Comparison of ENCODE assay signal across 8 cellular contexts in the genomic region with DNA sequence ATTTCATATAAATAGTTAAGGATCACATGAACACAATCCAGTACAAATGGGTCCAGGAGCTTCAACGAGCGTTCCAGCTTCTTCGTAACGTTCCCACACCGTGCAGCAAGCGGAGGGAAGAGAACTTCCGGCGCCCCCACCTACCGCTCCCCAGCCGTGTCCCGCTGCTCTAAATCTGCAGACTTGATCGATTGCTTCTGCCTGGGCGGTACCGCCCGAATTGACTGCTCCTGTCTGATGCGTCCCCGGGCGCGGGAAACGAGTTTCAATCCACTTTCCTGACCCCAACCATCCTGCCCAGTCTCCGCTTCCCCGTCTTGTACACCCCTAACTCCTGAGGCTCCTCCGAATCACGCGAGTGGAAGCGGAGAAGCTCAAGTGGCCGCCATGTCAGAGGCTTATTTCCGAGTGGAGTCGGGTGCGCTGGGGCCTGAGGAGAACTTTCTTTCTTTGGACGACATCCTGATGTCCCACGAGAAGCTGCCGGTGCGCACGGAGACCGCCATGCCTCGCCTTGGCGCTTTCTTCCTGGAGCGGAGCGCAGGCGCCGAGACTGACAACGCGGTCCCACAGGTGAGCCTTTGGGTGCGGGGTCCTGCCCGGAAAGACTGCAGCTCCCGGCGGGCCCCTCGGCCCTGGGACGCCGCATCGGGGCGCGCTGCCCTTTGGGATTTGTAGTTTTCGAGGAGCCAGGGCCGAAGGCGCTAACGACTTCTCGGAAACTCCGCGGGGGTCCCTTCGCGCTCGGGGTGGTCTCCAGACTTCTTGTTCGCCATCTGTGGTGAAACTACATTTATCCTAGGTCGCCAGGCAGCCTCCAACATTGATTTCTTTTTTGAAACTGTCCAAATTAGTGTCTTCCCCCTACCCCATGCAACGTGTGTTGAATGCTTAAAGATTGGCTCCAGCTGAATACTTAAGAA. TPM values are rescaled to one million over a fixed set of nuclear protein-coding genes. Genes with fewer than 3 reads are reported as not detected.
DNase-seq lines count a peak whose midpoint lies in the region; FAIRE-seq and TF ChIP-seq lines count a peak whose summit lies in the region.

Gene GINS3, plus strand, starts transcription at position 257 of the 923 bp plus-strand sequence. Its CDS starts 131 bp downstream, at position 388.

- FAIRE-seq in H54 (lab: Jason Lieb, UNC): peak; percentile 45

- 0 to 1% (median 1%) methylated on average over 61 to 67 of the region's 67 CpGs for WGBS in stomach, 5 donors

- peak within 1 kb of the TSS; percentile 96 for H2AFZ ChIP-seq in Loucy (ENCODE audit: low read length)

- H3K27me3 Mint-ChIP-seq in neural crest cell (ENCODE audit: low read depth): peaks cover 36% of the 10 kb centered on the region

- TF ChIP-seq POLR2A in H54 (IDR thresholded peaks at IDR 0.05; ENCODE audit: low read depth, low read length) (peak; percentile 53), stomach (IDR thresholded peaks at IDR 0.05) (no peak)

- H3K36me3 ChIP-seq in Loucy (ENCODE audit: insufficient read depth, low read length) (no peaks in the 10 kb centered on the region), stomach (no peaks in the 10 kb centered on the region)

- no peaks in the 10 kb centered on the region for H3F3A ChIP-seq in Loucy (ENCODE audit: low read depth)

- H4K20me1 ChIP-seq in Loucy (ENCODE audit: insufficient read depth, low read length, poor library complexity, severe bottlenecking): no peaks in the 10 kb centered on the region

- peak within 1 kb of the TSS; percentile 87 for H3K9ac ChIP-seq in Loucy (ENCODE audit: low read depth, low read length, poor library complexity, severe bottlenecking)

- peak within 1 kb of the TSS; percentile 84 to 91 (median 86) for H3K27ac ChIP-seq in stomach

- no peak for TF ChIP-seq CTCF in Loucy (conservative IDR thresholded peaks at IDR 0.05; ENCODE audit: low read length)
- TF ChIP-seq CTCF in neural crest cell (conservative IDR thresholded peaks at IDR 0.05): no peak
- TF ChIP-seq CTCF in stomach (IDR thresholded peaks at IDR 0.05): no peak

- peaks cover 24% of the 10 kb centered on the region for H3K4me1 Mint-ChIP-seq in neural crest cell

- intact Hi-C loops in stomach (cut with DNase I; ENCODE audit: low total_unique reads): no loop called here

- H3K4me3 Mint-ChIP-seq in neural crest cell: peak within 1 kb of the TSS; percentile 99

- H3K4me3 ChIP-seq in Loucy (ENCODE audit: low read length, poor library complexity, severe bottlenecking) (peak within 1 kb of the TSS; percentile 95), stomach (peak within 1 kb of the TSS; percentile 68 to 98 (median 93))

- DNase-seq in EL: peak; percentile 91
- peak; percentile 84 for DNase-seq in H54 (ENCODE audit: insufficient read length, low spot score)
- peak; percentile 85 to 89 for DNase-seq in SHP77 (lab: John Stamatoyannopoulos, UW)
- DNase-seq in activated effector memory CD4-positive, alpha-beta T cell treated with Interleukin-2 at 50 U/mL for 16 hours: peak; percentile 72
- DNase-seq in fibroblast of the conjunctiva (ENCODE audit: low read depth): peak; percentile 73
- DNase-seq in neural crest cell (ENCODE audit: low read depth, low spot score): peak; percentile 78
- peak; percentile 85 for DNase-seq in stomach

- peaks cover 24% of the 10 kb centered on the region for H3K79me2 ChIP-seq in Loucy (ENCODE audit: insufficient read depth, low read length)

- H3K9me2 ChIP-seq in Loucy (replicated peaks; ENCODE audit: low read depth, low read length): no peaks in the 10 kb centered on the region

- H3K9me3 Mint-ChIP-seq in neural crest cell: peaks cover 8% of the 10 kb centered on the region

- H3K27ac Mint-ChIP-seq in neural crest cell (ENCODE audit: unreplicated experiment): peak within 1 kb of the TSS; percentile 99

- peaks cover 22% of the 10 kb centered on the region for H3K36me3 Mint-ChIP-seq in neural crest cell (ENCODE audit: low read depth)

- H3K9me3 ChIP-seq in Loucy (ENCODE audit: insufficient read depth, low read depth, low read length) (no peaks in the 10 kb centered on the region), stomach (no peaks in the 10 kb centered on the region)

- no peak for TF ChIP-seq EP300 in stomach (IDR thresholded peaks at IDR 0.05)

- H3K27me3 ChIP-seq in Loucy (ENCODE audit: insufficient read depth, low read length, poor library complexity, severe bottlenecking) (peaks cover 27% of the 10 kb centered on the region), stomach (peaks cover 0 to 16% (median 0%) of the 10 kb centered on the region in 3 donors)

- H3K4me2 ChIP-seq in Loucy (ENCODE audit: low read depth, low read length, poor library complexity, severe bottlenecking): peak within 1 kb of the TSS; percentile 78

- H3K4me1 ChIP-seq in Loucy (ENCODE audit: insufficient read depth, low read length, poor library complexity, severe bottlenecking) (peaks cover 16% of the 10 kb centered on the region), stomach (peaks cover 5 to 14% (median 10%) of the 10 kb centered on the region in 4 donors)

RNA-seq across cellular contexts. Expression of gene GINS3, which starts in this region (rescaled TPM):
- total RNA-seq in neural crest cell (22.2 and 23.7 TPM in 2 replicates), stomach (1 to 10 TPM in 3 of 5 donors, under 1 TPM in 1, not detected in 1; 0.58 to 4.9 (median 3.7) TPM)
- 1 to 10 TPM; 4.5 to 4.7 (median 4.6) TPM for polyA plus RNA-seq in stomach

Comparison
In these comparisons a context has a peak if more than half of its experiments do, and no peak if none do; other contexts are left out.
1. Peak in every context shown above with its lines: DNase-seq, H3K4me3 ChIP-seq and H3K27ac ChIP-seq.